Comparison of ENCODE assay signal across 15 cellular contexts in the genomic region with DNA sequence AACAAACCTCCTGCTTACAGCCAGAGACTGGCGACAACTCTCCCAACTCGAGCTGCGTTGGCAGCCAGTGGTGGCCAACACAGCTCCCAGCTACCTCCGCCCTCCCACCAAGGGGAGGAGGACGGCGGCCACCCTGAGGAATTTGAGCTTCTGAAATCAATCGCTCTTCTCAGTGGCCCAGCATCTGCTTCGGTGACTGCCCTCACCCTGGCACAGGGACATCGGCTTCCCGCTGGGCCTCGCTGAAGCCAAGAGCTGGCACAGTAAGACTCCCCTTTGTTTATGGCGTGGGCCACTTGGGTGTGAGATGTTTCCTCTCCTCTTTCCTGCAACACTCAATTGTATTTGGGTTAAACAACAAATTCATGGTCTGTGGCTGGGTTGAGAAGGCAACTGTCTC.
DNase-seq lines count a peak whose midpoint lies in the region; ATAC-seq and TF ChIP-seq lines count a peak whose summit lies in the region.
"Had no signal": no experiment of that assay in that cellular context is flagged by ENCODE, and none has a peak within 500 bp of the region (broad histone marks: within the 10 kb centered on the region; RNA-seq: fewer than 3 reads in every experiment).

No MANE protein-coding gene starts in this region.

- H3K9me3 Mint-ChIP-seq in CD8-positive, alpha-beta memory T cell: no peaks in the 10 kb centered on the region

- WGBS in adrenal gland, 4 donors: 87 to 95% (median 91%) methylated on average over 12 of the region's 12 CpGs

- H3K27ac Mint-ChIP-seq in CD8-positive, alpha-beta memory T cell: no peak overlapping the region

- intact Hi-C loops in adrenal gland (cut with DNase I): no loop called here

- H3K27me3 ChIP-seq in adrenal gland: no peaks in the 10 kb centered on the region
- no peaks in the 10 kb centered on the region for H3K27me3 ChIP-seq in CD8-positive, alpha-beta memory T cell (ENCODE audit: insufficient read depth, low read length, poor library complexity, severe bottlenecking)
- H3K27me3 ChIP-seq: SJSA1 had no signal

- TF ChIP-seq CTCF in adrenal gland (IDR thresholded peaks at IDR 0.05): no peak

- no peak for TF ChIP-seq POLR2A in adrenal gland (IDR thresholded peaks at IDR 0.05)

- H3K4me3 Mint-ChIP-seq in CD8-positive, alpha-beta memory T cell: no peak overlapping the region

- H3K27me3 Mint-ChIP-seq in CD8-positive, alpha-beta memory T cell: peaks cover 3 to 24% of the 10 kb centered on the region in 2 donors

- H3K27ac ChIP-seq in adrenal gland: no peak overlapping the region
- H3K27ac ChIP-seq in CD8-positive, alpha-beta memory T cell (ENCODE audit: low read depth, low read length): no peak overlapping the region
- H3K27ac ChIP-seq: A549, SJSA1 had no signal

- H3K4me1 ChIP-seq in adrenal gland (replicated peaks in 1 of 2): no peaks in the 10 kb centered on the region
- H3K4me1 ChIP-seq in CD8-positive, alpha-beta memory T cell (ENCODE audit: insufficient read depth, low read length): no peaks in the 10 kb centered on the region
- H3K4me1 ChIP-seq: A549, SJSA1 had no signal

- ATAC-seq in GM19023 (IDR thresholded peaks at IDR 0.05; ENCODE audit: unreplicated experiment): no peak
- ATAC-seq: A549 had no signal

- no peak overlapping the region for H3K4me3 ChIP-seq in adrenal gland
- H3K4me3 ChIP-seq in CD8-positive, alpha-beta memory T cell (ENCODE audit: low read length): no peak overlapping the region
- H3K4me3 ChIP-seq: A549, HAP-1, SJSA1 had no signal

- CTCF ChIA-PET in CD8-positive, alpha-beta memory T cell (lab: Charles Lee): no interaction called here

- in situ Hi-C loops in G401 (cut with HindIII; ENCODE audit: low sequenced_read_pairs): no loop called here

- POLR2A ChIA-PET in CD8-positive, alpha-beta memory T cell (lab: Charles Lee): no interaction called here

- DNase-seq in G401 (ENCODE audit: low spot score): peak; percentile 65
- DNase-seq in NCI-H69 (lab: John Stamatoyannopoulos, UW): peak; percentile 31
- peak in 31 of 51 donors; percentile 3 to 56 (median 14) for DNase-seq in hypothalamus (lab: John Stamatoyannopoulos, UW)
- DNase-seq in pons (ENCODE audit: low spot score): peak; percentile 34
- DNase-seq in adrenal gland: no peak
- no peak for DNase-seq in CD8-positive, alpha-beta memory T cell
- no peak for DNase-seq in SHP77 (lab: John Stamatoyannopoulos, UW)
- DNase-seq: DMS53, Karpas-422, NCI-H1436, NCI-H2081 treated with DMSO at 0.1 percent for 48 hours had no signal

- no peaks in the 10 kb centered on the region for H3K4me1 Mint-ChIP-seq in CD8-positive, alpha-beta memory T cell

- H3K36me3 Mint-ChIP-seq in CD8-positive, alpha-beta memory T cell: peaks cover 0 to 5% (median 0%) of the 10 kb centered on the region in 3 donors

- H3K9me3 ChIP-seq in adrenal gland (replicated peaks in 1 of 3): no peaks in the 10 kb centered on the region
- no peaks in the 10 kb centered on the region for H3K9me3 ChIP-seq in CD8-positive, alpha-beta memory T cell (ENCODE audit: low read length)
- H3K9me3 ChIP-seq: HAP-1, SJSA1 had no signal

- H3K36me3 ChIP-seq in adrenal gland (replicated peaks in 1 of 2): no peaks in the 10 kb centered on the region
- H3K36me3 ChIP-seq in CD8-positive, alpha-beta memory T cell (ENCODE audit: insufficient read depth, low read length): no peaks in the 10 kb centered on the region
- H3K36me3 ChIP-seq: HAP-1, SJSA1 had no signal

Comparison
In these comparisons a context has a peak if more than half of its experiments do, and no peak if none do; other contexts are left out.
1. DNase-seq: peak in G401 (single experiment), NCI-H69 (single experiment), hypothalamus (31 of 51) and pons (single experiment); none in adrenal gland (0 of 7), CD8-positive, alpha-beta memory T cell (0 of 5) and SHP77 (0 of 2).